Comparison of ENCODE assay signal across 8 cellular contexts in the genomic region with DNA sequence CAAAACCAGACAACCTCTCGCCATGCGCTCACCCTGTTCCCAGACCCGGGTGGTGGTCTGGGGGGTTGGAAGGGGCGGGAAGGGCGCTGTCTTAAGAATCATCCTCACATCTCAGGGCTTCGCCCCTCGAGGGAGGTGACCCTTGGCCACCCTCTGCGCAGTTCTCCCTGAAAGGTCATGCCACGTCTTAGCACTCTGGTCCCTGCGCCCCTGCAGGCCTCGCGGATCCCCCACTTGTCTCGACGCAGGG. TPM values are rescaled to one million over a fixed set of nuclear protein-coding genes. Genes with fewer than 3 reads are reported as not detected.
DNase-seq lines count a peak whose midpoint lies in the region; ATAC-seq and TF ChIP-seq lines count a peak whose summit lies in the region.

No MANE protein-coding gene starts in this region.

- H3K27ac ChIP-seq in epithelial cell of prostate = peak overlapping the region; percentile 100

- POLR2A ChIA-PET in Caco-2 (lab: Charles Lee) = interaction anchor here (0.6 kb wide), 1 partner anchor 37 kb away, joined by 3 read pairs; no protein-coding TSS in a partner anchor

- H3K4me1 Mint-ChIP-seq in Caco-2 (ENCODE audit: low read depth, unreplicated experiment) = peaks cover 28% of the 10 kb centered on the region
- H3K4me1 Mint-ChIP-seq in osteocyte (ENCODE audit: unreplicated experiment) = peaks cover 31% of the 10 kb centered on the region

- BruUV-seq in Caco-2 (replicated peaks; lab: Mats Ljungman, UMichigan) = no TSS peak

- no peaks in the 10 kb centered on the region for H3K9me3 ChIP-seq in Caco-2

- peaks cover 36% of the 10 kb centered on the region for H3K4me1 ChIP-seq in Caco-2

- intact Hi-C loops in Caco-2 (cut with micrococcal nuclease; ENCODE audit: unreplicated experiment) (loop anchor here (10.0 kb wide), 1 partner anchor 291 kb away; no protein-coding TSS in a partner anchor), posterior vena cava (cut with DNase I) (loop anchor here in 1 of 2 donors (2.0 kb wide), 1 partner anchor 39 kb away; no protein-coding TSS in a partner anchor)

- H3K27ac Mint-ChIP-seq in Caco-2 (ENCODE audit: unreplicated experiment) = no peak overlapping the region
- H3K27ac Mint-ChIP-seq in osteocyte (ENCODE audit: unreplicated experiment) = peak overlapping the region; percentile 81

- H3K4me3 Mint-ChIP-seq in Caco-2 (ENCODE audit: unreplicated experiment) (peak overlapping the region; percentile 80), osteocyte (ENCODE audit: unreplicated experiment) (peak overlapping the region; percentile 86)

- H3K27me3 ChIP-seq in Caco-2 (replicated peaks; ENCODE audit: control insufficient read depth, insufficient read depth, low read length) = no peaks in the 10 kb centered on the region

- H3K27me3 Mint-ChIP-seq in Caco-2 (ENCODE audit: insufficient read depth, unreplicated experiment) = peaks cover 3% of the 10 kb centered on the region
- H3K27me3 Mint-ChIP-seq in osteocyte (ENCODE audit: unreplicated experiment) = no peaks in the 10 kb centered on the region

- H3K36me3 Mint-ChIP-seq in Caco-2 (ENCODE audit: insufficient read depth, unreplicated experiment) = no peaks in the 10 kb centered on the region
- peaks cover 3% of the 10 kb centered on the region for H3K36me3 Mint-ChIP-seq in osteocyte (ENCODE audit: unreplicated experiment)

- no peak for ATAC-seq in GM21381 (IDR thresholded peaks at IDR 0.05; ENCODE audit: unreplicated experiment)

- in situ Hi-C loops in KBM-7 (cut with MboI; ENCODE audit: low pct_unique_long_range_greater_than_20kb, low sequenced_read_pairs) = no loop called here

- H3K9me3 Mint-ChIP-seq in Caco-2 (ENCODE audit: unreplicated experiment) (peaks cover 2% of the 10 kb centered on the region), osteocyte (ENCODE audit: unreplicated experiment) (no peaks in the 10 kb centered on the region)

- no peak for DNase-seq in Caco-2
- peak; percentile 93 for DNase-seq in RKO (ENCODE audit: low spot score)
- DNase-seq in epithelial cell of prostate (ENCODE audit: low read depth, low spot score) = no peak
- DNase-seq in osteocyte (ENCODE audit: extremely low spot score, unreplicated experiment) = no peak
- no peak for DNase-seq in posterior vena cava (ENCODE audit: low spot score)
- no peak for DNase-seq in KBM-7
- no peak for DNase-seq in hippocampal formation (lab: John Stamatoyannopoulos, UW)

- TF ChIP-seq CTCF in Caco-2 (IDR thresholded peaks at IDR 0.05; ENCODE audit: insufficient read depth in 1 of 2, low read depth in 1 of 2, low read length in 1 of 2, severe bottlenecking in 1 of 2, unreplicated experiment in 1 of 2) (no peak), osteocyte (IDR thresholded peaks at IDR 0.05) (no peak)

- CTCF ChIA-PET in Caco-2 (lab: Charles Lee) = no interaction called here

- H3K36me3 ChIP-seq in Caco-2 (ENCODE audit: control insufficient read depth, insufficient read depth, low read length) = no peaks in the 10 kb centered on the region

- peak overlapping the region; percentile 75; the same call in 1 of the 2 replicates for H3K4me3 ChIP-seq in Caco-2 (ENCODE audit: low read depth, low read length)

RNA-seq across cellular contexts. Expression of gene CAPRIN2, which starts 40.6 kb away (rescaled TPM):
- total RNA-seq in Caco-2 (2022) (19.6 and 21.7 TPM in 2 replicates), osteocyte (31.2 and 35.8 TPM in 2 replicates), posterior vena cava (10 to 100 TPM; 21.2 to 24.0 TPM)
